8 cellular contexts compared by ENCODE assay signal in the genomic region with DNA sequence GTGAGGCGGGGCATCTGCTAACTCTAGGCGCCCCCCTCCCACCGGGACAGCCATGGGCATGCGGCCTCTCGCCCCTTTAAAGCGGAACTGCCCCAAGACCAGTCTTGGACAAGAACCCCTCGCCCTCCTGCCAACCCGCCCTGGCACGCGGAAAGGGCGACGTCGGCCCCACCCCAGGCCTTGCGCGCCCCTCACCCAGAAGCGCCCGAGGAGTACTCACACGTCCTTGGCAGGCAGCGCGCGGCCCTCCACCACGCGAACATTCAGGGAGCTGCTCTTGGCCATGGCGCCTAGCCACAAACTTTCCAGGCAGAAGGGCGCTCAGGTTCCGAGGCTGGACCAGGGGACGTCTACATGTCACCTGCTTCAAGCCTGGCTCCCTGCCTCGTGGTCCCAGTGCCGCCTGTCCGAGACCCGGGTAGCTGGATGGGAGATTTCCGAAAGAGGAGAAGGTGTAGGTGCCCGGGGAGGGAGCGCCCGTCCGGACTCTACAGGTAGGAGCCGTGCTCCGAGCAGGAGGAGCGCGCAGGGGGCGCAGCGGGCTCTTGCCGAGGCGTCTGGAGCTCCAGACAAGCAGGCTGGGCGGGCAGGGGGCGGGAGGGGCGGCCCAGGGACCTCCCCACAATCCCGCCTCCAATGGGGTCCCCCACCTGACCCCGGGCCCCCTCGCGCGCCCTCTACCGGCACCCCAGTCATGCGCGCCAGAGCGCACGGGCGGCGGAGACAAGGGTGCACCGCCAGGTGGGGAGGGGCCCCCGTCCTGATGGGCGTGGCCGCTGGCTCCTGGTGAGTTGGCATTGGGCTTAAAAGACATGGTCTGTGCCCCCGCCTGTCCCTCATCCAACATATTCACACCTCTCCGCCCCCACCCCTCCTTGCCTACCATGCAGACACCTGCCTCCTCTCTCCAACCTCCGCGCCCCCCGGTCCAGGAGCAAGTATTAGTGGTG. TPM values are rescaled to one million over a fixed set of nuclear protein-coding genes. Genes with fewer than 3 reads are reported as not detected.
DNase-seq lines count a peak whose midpoint lies in the region; FAIRE-seq and TF ChIP-seq lines count a peak whose summit lies in the region.

A gene with protein sequence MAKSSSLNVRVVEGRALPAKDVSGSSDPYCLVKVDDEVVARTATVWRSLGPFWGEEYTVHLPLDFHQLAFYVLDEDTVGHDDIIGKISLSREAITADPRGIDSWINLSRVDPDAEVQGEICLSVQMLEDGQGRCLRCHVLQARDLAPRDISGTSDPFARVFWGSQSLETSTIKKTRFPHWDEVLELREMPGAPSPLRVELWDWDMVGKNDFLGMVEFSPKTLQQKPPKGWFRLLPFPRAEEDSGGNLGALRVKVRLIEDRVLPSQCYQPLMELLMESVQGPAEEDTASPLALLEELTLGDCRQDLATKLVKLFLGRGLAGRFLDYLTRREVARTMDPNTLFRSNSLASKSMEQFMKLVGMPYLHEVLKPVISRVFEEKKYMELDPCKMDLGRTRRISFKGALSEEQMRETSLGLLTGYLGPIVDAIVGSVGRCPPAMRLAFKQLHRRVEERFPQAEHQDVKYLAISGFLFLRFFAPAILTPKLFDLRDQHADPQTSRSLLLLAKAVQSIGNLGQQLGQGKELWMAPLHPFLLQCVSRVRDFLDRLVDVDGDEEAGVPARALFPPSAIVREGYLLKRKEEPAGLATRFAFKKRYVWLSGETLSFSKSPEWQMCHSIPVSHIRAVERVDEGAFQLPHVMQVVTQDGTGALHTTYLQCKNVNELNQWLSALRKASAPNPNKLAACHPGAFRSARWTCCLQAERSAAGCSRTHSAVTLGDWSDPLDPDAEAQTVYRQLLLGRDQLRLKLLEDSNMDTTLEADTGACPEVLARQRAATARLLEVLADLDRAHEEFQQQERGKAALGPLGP (minus strand): TSS at position 584 of the 950 bp plus-strand sequence. CDS start 299 bp downstream, at position 285.

- H3K36me3 ChIP-seq in tibial nerve, result no peaks in the 10 kb centered on the region

- TF ChIP-seq EP300 in tibial nerve (IDR thresholded peaks at IDR 0.05), result no peak

- H3K27ac Mint-ChIP-seq in neural crest cell (ENCODE audit: unreplicated experiment), result no peak within 1 kb of the TSS

- H3K4me3 ChIP-seq in GM12875 (ENCODE audit: low read depth, low read length) (no peak within 1 kb of the TSS), dorsolateral prefrontal cortex (peak within 1 kb of the TSS; percentile 47 to 84 (median 69)), tibial nerve (peak within 1 kb of the TSS in 2 of 4 donors; percentile 18 to 38)

- H3K9me3 ChIP-seq in tibial nerve, result no peaks in the 10 kb centered on the region

- no peaks in the 10 kb centered on the region for H3K9me3 Mint-ChIP-seq in neural crest cell

- H3K4me1 ChIP-seq in tibial nerve, result peaks cover 0 to 9% (median 4%) of the 10 kb centered on the region in 4 donors

- FAIRE-seq in RCC 7860 (lab: Jason Lieb, UNC), result no peak

- H3K27ac ChIP-seq in dorsolateral prefrontal cortex (peak within 1 kb of the TSS; percentile 42 to 98 (median 93)), tibial nerve (peak within 1 kb of the TSS in 2 of 4 donors; percentile 71 to 75)

- H3K4me3 Mint-ChIP-seq in neural crest cell, result no peak within 1 kb of the TSS

- WGBS in tibial nerve, 2 donors, result 3 to 5% methylated on average over 29 to 33 of the region's 68 CpGs

- no peaks in the 10 kb centered on the region for H3K36me3 Mint-ChIP-seq in neural crest cell (ENCODE audit: low read depth)

- TF ChIP-seq POLR2A in tibial nerve (IDR thresholded peaks at IDR 0.05), result no peak

- H3K27me3 Mint-ChIP-seq in neural crest cell (ENCODE audit: low read depth), result peaks cover 73% of the 10 kb centered on the region

- intact Hi-C loops in dorsolateral prefrontal cortex (cut with DNase I), result loop anchor here in 1 of 2 donors (1.0 kb wide), 1 partner anchor 18 kb away; no protein-coding TSS in a partner anchor

- peak; percentile 72 for TF ChIP-seq CTCF in GM12875 (IDR thresholded peaks at IDR 0.05; ENCODE audit: borderline replicate concordance, insufficient read depth, low read depth, low read length)
- TF ChIP-seq CTCF in dorsolateral prefrontal cortex (IDR thresholded peaks at IDR 0.05 in 54 of 56, conservative IDR thresholded peaks at IDR 0.05 in 2 of 56; ENCODE audit: low read depth in 1 of 56, partially characterized antibody in 56 of 56), result peak in 55 of 56 donors; percentile 24 to 85 (median 69)
- TF ChIP-seq CTCF in neural crest cell (conservative IDR thresholded peaks at IDR 0.05), result peak; percentile 60
- peak in 4 of 5 experiments; percentile 9 to 50 (median 30) for TF ChIP-seq CTCF in tibial nerve (IDR thresholded peaks at IDR 0.05)

- H3K27me3 ChIP-seq in dorsolateral prefrontal cortex, result peaks cover 0 to 14% (median 0%) of the 10 kb centered on the region in 45 donors
- H3K27me3 ChIP-seq in tibial nerve, result peaks cover 0 to 39% of the 10 kb centered on the region in 2 donors

- DNase-seq in NCI-H2029 treated with DMSO at 0.1 percent for 48 hours (lab: John Stamatoyannopoulos, UW), result peak; percentile 67
- DNase-seq in activated CD4-positive, alpha-beta T cell treated with anti-CD3 and anti-CD28 coated beads, Interleukin-2, amount 50 U/mL, for 1 hour, result peak; percentile 82
- DNase-seq in dorsolateral prefrontal cortex, result peak in 8 of 10 donors; percentile 51 to 84 (median 60)
- DNase-seq in neural crest cell (ENCODE audit: low read depth, low spot score), result no peak
- DNase-seq in tibial nerve (ENCODE audit: low spot score in 2 of 2), result no peak
- DNase-seq in AG08396 (ENCODE audit: low spot score), result no peak
- no peak for DNase-seq in RCC 7860 (ENCODE audit: low spot score)

- no peaks in the 10 kb centered on the region for H3K4me1 Mint-ChIP-seq in neural crest cell

RNA-seq across cellular contexts. Expression of the gene that starts here (rescaled TPM):
- total RNA-seq in dorsolateral prefrontal cortex (10 to 100 TPM; 17.0 to 95.6 (median 38.8) TPM), neural crest cell (not detected in 2 replicates), tibial nerve (1 to 10 TPM in 3 of 4 donors, under 1 TPM in 1; 0.87 to 5.2 (median 3.3) TPM)

Comparison
In these comparisons a context has a peak if more than half of its experiments do, and no peak if none do; other contexts are left out.
1. DNase-seq: peak in NCI-H2029 treated with DMSO at 0.1 percent for 48 hours (single experiment), activated CD4-positive, alpha-beta T cell treated with anti-CD3 and anti-CD28 coated beads, Interleukin-2, amount 50 U/mL, for 1 hour (single experiment) and dorsolateral prefrontal cortex (8 of 10); none in neural crest cell (single experiment), tibial nerve (0 of 2), AG08396 (single experiment) and RCC 7860 (single experiment).
2. Peak in every context shown above with its lines, with median percentiles within 50 percentile points of each other: CTCF ChIP-seq.